In genomic region chr22:23099525-23099792, GRCh38 we compare ENCODE assay signal across 1 cellular context.
TF ChIP-seq lines count a peak whose summit lies in the region.

No MANE protein-coding gene starts in this region.

TF ChIP-seq in K562, 482 proteins besides CTCF, POLR2A, EP300 and RAD21 (continued from another document):
- TF ChIP-seq, protein P1, sequence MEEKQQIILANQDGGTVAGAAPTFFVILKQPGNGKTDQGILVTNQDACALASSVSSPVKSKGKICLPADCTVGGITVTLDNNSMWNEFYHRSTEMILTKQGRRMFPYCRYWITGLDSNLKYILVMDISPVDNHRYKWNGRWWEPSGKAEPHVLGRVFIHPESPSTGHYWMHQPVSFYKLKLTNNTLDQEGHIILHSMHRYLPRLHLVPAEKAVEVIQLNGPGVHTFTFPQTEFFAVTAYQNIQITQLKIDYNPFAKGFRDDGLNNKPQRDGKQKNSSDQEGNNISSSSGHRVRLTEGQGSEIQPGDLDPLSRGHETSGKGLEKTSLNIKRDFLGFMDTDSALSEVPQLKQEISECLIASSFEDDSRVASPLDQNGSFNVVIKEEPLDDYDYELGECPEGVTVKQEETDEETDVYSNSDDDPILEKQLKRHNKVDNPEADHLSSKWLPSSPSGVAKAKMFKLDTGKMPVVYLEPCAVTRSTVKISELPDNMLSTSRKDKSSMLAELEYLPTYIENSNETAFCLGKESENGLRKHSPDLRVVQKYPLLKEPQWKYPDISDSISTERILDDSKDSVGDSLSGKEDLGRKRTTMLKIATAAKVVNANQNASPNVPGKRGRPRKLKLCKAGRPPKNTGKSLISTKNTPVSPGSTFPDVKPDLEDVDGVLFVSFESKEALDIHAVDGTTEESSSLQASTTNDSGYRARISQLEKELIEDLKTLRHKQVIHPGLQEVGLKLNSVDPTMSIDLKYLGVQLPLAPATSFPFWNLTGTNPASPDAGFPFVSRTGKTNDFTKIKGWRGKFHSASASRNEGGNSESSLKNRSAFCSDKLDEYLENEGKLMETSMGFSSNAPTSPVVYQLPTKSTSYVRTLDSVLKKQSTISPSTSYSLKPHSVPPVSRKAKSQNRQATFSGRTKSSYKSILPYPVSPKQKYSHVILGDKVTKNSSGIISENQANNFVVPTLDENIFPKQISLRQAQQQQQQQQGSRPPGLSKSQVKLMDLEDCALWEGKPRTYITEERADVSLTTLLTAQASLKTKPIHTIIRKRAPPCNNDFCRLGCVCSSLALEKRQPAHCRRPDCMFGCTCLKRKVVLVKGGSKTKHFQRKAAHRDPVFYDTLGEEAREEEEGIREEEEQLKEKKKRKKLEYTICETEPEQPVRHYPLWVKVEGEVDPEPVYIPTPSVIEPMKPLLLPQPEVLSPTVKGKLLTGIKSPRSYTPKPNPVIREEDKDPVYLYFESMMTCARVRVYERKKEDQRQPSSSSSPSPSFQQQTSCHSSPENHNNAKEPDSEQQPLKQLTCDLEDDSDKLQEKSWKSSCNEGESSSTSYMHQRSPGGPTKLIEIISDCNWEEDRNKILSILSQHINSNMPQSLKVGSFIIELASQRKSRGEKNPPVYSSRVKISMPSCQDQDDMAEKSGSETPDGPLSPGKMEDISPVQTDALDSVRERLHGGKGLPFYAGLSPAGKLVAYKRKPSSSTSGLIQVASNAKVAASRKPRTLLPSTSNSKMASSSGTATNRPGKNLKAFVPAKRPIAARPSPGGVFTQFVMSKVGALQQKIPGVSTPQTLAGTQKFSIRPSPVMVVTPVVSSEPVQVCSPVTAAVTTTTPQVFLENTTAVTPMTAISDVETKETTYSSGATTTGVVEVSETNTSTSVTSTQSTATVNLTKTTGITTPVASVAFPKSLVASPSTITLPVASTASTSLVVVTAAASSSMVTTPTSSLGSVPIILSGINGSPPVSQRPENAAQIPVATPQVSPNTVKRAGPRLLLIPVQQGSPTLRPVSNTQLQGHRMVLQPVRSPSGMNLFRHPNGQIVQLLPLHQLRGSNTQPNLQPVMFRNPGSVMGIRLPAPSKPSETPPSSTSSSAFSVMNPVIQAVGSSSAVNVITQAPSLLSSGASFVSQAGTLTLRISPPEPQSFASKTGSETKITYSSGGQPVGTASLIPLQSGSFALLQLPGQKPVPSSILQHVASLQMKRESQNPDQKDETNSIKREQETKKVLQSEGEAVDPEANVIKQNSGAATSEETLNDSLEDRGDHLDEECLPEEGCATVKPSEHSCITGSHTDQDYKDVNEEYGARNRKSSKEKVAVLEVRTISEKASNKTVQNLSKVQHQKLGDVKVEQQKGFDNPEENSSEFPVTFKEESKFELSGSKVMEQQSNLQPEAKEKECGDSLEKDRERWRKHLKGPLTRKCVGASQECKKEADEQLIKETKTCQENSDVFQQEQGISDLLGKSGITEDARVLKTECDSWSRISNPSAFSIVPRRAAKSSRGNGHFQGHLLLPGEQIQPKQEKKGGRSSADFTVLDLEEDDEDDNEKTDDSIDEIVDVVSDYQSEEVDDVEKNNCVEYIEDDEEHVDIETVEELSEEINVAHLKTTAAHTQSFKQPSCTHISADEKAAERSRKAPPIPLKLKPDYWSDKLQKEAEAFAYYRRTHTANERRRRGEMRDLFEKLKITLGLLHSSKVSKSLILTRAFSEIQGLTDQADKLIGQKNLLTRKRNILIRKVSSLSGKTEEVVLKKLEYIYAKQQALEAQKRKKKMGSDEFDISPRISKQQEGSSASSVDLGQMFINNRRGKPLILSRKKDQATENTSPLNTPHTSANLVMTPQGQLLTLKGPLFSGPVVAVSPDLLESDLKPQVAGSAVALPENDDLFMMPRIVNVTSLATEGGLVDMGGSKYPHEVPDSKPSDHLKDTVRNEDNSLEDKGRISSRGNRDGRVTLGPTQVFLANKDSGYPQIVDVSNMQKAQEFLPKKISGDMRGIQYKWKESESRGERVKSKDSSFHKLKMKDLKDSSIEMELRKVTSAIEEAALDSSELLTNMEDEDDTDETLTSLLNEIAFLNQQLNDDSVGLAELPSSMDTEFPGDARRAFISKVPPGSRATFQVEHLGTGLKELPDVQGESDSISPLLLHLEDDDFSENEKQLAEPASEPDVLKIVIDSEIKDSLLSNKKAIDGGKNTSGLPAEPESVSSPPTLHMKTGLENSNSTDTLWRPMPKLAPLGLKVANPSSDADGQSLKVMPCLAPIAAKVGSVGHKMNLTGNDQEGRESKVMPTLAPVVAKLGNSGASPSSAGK (IDR thresholded peaks at IDR 0.05): no peak
- no peak for TF ChIP-seq PYGO2 (tag; IDR thresholded peaks at IDR 0.05)
- TF ChIP-seq, protein P2, sequence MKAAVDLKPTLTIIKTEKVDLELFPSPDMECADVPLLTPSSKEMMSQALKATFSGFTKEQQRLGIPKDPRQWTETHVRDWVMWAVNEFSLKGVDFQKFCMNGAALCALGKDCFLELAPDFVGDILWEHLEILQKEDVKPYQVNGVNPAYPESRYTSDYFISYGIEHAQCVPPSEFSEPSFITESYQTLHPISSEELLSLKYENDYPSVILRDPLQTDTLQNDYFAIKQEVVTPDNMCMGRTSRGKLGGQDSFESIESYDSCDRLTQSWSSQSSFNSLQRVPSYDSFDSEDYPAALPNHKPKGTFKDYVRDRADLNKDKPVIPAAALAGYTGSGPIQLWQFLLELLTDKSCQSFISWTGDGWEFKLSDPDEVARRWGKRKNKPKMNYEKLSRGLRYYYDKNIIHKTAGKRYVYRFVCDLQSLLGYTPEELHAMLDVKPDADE (conservative IDR thresholded peaks at IDR 0.05; ENCODE audit: control insufficient read depth, low read depth, low read length): 0 out of 2 replicates have a peak, but pooled peaks have one; percentile 45
